15 cellular contexts compared by ENCODE assay signal in genomic region chr1:2987773-2988172, GRCh38. TPM values are rescaled to one million over a fixed set of nuclear protein-coding genes. Genes with fewer than 3 reads are reported as not detected.
"Had no signal": no experiment of that assay in that cellular context is flagged by ENCODE, and none has a peak within 500 bp of the region (broad histone marks: within the 10 kb centered on the region; RNA-seq: fewer than 3 reads in every experiment).

No MANE protein-coding gene starts in this region.

- DNase-seq: activated CD4-positive, alpha-beta T cell treated with anti-CD3 and anti-CD28 coated beads, Interleukin-2, amount 10 ng/mL, durations not matched to agents 24 days and 14 days; amniotic stem cell; brain microvascular endothelial cell; esophagus squamous epithelium; foreskin fibroblast; immature natural killer cell; pancreas; stimulated activated naive B cell treated with anti-CD40 and anti-IgM and Interleukin-4, amounts not matched to agents 10 μg/mL and 1 μg/mL and 100 μg/mL, for 72 hours had no signal

- H3K4me1 ChIP-seq: esophagus squamous epithelium, pancreas, right atrium auricular region, vagina had no signal

- H3K4me3 ChIP-seq: esophagus squamous epithelium, pancreas, right atrium auricular region, smooth muscle cell, thoracic aorta, vagina had no signal

- H3K9me3 ChIP-seq: esophagus squamous epithelium, pancreas, right atrium auricular region, thoracic aorta, vagina had no signal

- FAIRE-seq: pancreas had no signal

- H3K27ac ChIP-seq: brain microvascular endothelial cell, esophagus squamous epithelium, pancreas, right atrium auricular region, thoracic aorta, vagina had no signal

- ATAC-seq: activated naive CD4-positive, alpha-beta T cell treated with anti-CD3 and anti-CD28 coated beads, Interleukin-2, amount 50 U/mL, for 72 hours; pancreas; SK-N-SH treated with all-trans-retinoic acid at 6 μM for 48 hours; stimulated activated naive B cell treated with anti-CD40 and anti-IgM and Interleukin-4, amounts not matched to agents 10 μg/mL and 1 μg/mL and 100 μg/mL, for 72 hours had no signal

- H3K36me3 ChIP-seq: brain microvascular endothelial cell, esophagus squamous epithelium, pancreas, right atrium auricular region, thoracic aorta, vagina had no signal

RNA-seq across cellular contexts. Expression of gene ACTRT2, which starts 33.5 kb away (rescaled TPM):
- total RNA-seq: activated CD4-positive, alpha-beta T cell treated with anti-CD3 and anti-CD28 coated beads, Interleukin-2, amount 10 ng/mL, durations not matched to agents 24 days and 14 days; activated naive CD4-positive, alpha-beta T cell treated with anti-CD3 and anti-CD28 coated beads, Interleukin-2, amount 50 U/mL, for 72 hours; esophagus squamous epithelium; neural crest cell; pancreas; right atrium auricular region; smooth muscle cell; thoracic aorta; vagina had no signal
- polyA plus RNA-seq: immature natural killer cell, pancreas, smooth muscle cell had no signal
